8 cellular contexts compared by ENCODE assay signal in genomic region chr6:18503588-18504231, GRCh38.
DNase-seq lines count a peak whose midpoint lies in the region; ATAC-seq and TF ChIP-seq lines count a peak whose summit lies in the region.

No MANE protein-coding gene starts in this region.

- peak overlapping the region; percentile 41 for H3K9ac ChIP-seq in endocrine pancreas (ENCODE audit: control insufficient read depth, insufficient read depth, low read length)
- no peak overlapping the region for H3K9ac ChIP-seq in mesendoderm (ENCODE audit: low read length)

- H3K36me3 ChIP-seq in endocrine pancreas (ENCODE audit: control insufficient read depth, insufficient read depth, low read length) (no peaks in the 10 kb centered on the region), mesendoderm (ENCODE audit: control insufficient read depth, insufficient read depth, low read length) (no peaks in the 10 kb centered on the region), testis (ENCODE audit: low read depth, missing control alignments) (no peaks in the 10 kb centered on the region)

- WGBS in mesendoderm (ENCODE audit: extremely low coverage, insufficient coverage, low lambda C conversion rate) = no CpG with 5 or more reads among the region's 11 CpGs
- 40 to 46% methylated on average over 11 of the region's 11 CpGs for WGBS in testis, 2 donors

- H3K4me3 ChIP-seq in endocrine pancreas (ENCODE audit: control insufficient read depth, insufficient read depth, low read length) (peak overlapping the region; percentile 88), mesendoderm (ENCODE audit: low read length) (no peak overlapping the region), testis (no peak overlapping the region)

- no peaks in the 10 kb centered on the region for H3K79me2 ChIP-seq in mesendoderm (ENCODE audit: control insufficient read depth, insufficient read depth, low read length)

- ATAC-seq in GM18511 (IDR thresholded peaks at IDR 0.05; ENCODE audit: unreplicated experiment) (peak; percentile 88), HG02970 (IDR thresholded peaks at IDR 0.05; ENCODE audit: low FRiP score, unreplicated experiment) (peak; percentile 58)

- peak; percentile 14 for DNase-seq in NCI-H187 treated with DMSO at 0.1 percent for 48 hours (lab: John Stamatoyannopoulos, UW)
- peak; percentile 37 for DNase-seq in T1000 (lab: John Stamatoyannopoulos, UW)
- DNase-seq in mesendoderm = peak; percentile 81
- peak; percentile 76 for DNase-seq in testis

- no peak for TF ChIP-seq POLR2A in testis (IDR thresholded peaks at IDR 0.05)

- H4K5ac ChIP-seq in mesendoderm (ENCODE audit: low read length) = no peak overlapping the region

- no peak overlapping the region for H4K8ac ChIP-seq in mesendoderm (ENCODE audit: low read depth, low read length)

- H3K27ac ChIP-seq in C4-2B (peak overlapping the region; percentile 11; the same call in 1 of the 2 replicates), mesendoderm (ENCODE audit: low read depth, low read length) (no peak overlapping the region), testis (peak overlapping the region in 1 of 2 donors; percentile 60)

- intact Hi-C loops in testis (cut with DNase I; ENCODE audit: low total_unique reads) = loop anchor here (5.0 kb wide), 1 partner anchor 176 kb away; no protein-coding TSS in a partner anchor

- no peaks in the 10 kb centered on the region for H3K4me1 ChIP-seq in endocrine pancreas (ENCODE audit: control insufficient read depth, insufficient read depth, low read length)
- no peaks in the 10 kb centered on the region for H3K4me1 ChIP-seq in mesendoderm (ENCODE audit: control insufficient read depth, low read depth, low read length)
- H3K4me1 ChIP-seq in testis = no peaks in the 10 kb centered on the region

- H2BK15ac ChIP-seq in mesendoderm (replicated peaks; ENCODE audit: low read depth) = no peak overlapping the region

- no peak overlapping the region for H2BK5ac ChIP-seq in mesendoderm (ENCODE audit: low read length)

- no peak overlapping the region for H2BK120ac ChIP-seq in mesendoderm (ENCODE audit: low read depth, low read length)

- no peak overlapping the region for H3K56ac ChIP-seq in mesendoderm (ENCODE audit: low read length)

- no peak overlapping the region for H3K4me2 ChIP-seq in mesendoderm (ENCODE audit: low read length)

- no peak overlapping the region for H3K23ac ChIP-seq in mesendoderm (ENCODE audit: low read length)

- peak; percentile 95 for TF ChIP-seq CTCF in C4-2B (conservative IDR thresholded peaks at IDR 0.05)
- TF ChIP-seq CTCF in testis (IDR thresholded peaks at IDR 0.05) = peak; percentile 55 to 84 (median 69)

- H3K79me1 ChIP-seq in mesendoderm (ENCODE audit: low read length) = no peaks in the 10 kb centered on the region

- H3K18ac ChIP-seq in mesendoderm (ENCODE audit: low read length) = no peak overlapping the region

- H3K9me3 ChIP-seq in endocrine pancreas (ENCODE audit: control insufficient read depth, low read length) (no peaks in the 10 kb centered on the region), testis (no peaks in the 10 kb centered on the region)

- no peak overlapping the region for H3K4ac ChIP-seq in mesendoderm (ENCODE audit: low read depth, low read length)

- H2AK5ac ChIP-seq in mesendoderm (ENCODE audit: low read length) = no peak overlapping the region

- peaks cover 5% of the 10 kb centered on the region for H3K27me3 ChIP-seq in endocrine pancreas (ENCODE audit: control insufficient read depth, insufficient read depth, low read length)
- no peaks in the 10 kb centered on the region for H3K27me3 ChIP-seq in mesendoderm (ENCODE audit: insufficient read depth, low read length, poor library complexity)
- no peaks in the 10 kb centered on the region for H3K27me3 ChIP-seq in testis

Comparison
In these comparisons a context has a peak if more than half of its experiments do, and no peak if none do; other contexts are left out.
1. DNase-seq: peak in every context shown above with its lines; median percentile 81 in mesendoderm; 76 in testis; 37 in T1000; 14 in NCI-H187 treated with DMSO at 0.1 percent for 48 hours.